Comparison of ENCODE assay signal across 8 cellular contexts in genomic region chr9:84669293-84670105, GRCh38. TPM values are rescaled to one million over a fixed set of nuclear protein-coding genes. Genes with fewer than 3 reads are reported as not detected.
A peak's percentile ranks its signal among the peaks of the same experiment; 100 is the strongest.
DNase-seq lines count a peak whose midpoint lies in the region; ATAC-seq and TF ChIP-seq lines count a peak whose summit lies in the region.

Gene NTRK2 (plus strand): TSS chr9:84669729. CDS start chr9:84670749, 1,020 bp downstream.

- in situ Hi-C loops in T47D (cut with HindIII; ENCODE audit: low pct_unique_long_range_greater_than_20kb, low sequenced_read_pairs), result no loop called here

- ATAC-seq in activated CD4-positive, alpha-beta T cell treated with anti-CD3 and anti-CD28 coated beads for 36 hours, result peak; percentile 42
- peak; percentile 63 for ATAC-seq in sciatic nerve

- H3K4me1 Mint-ChIP-seq in activated CD4-positive, alpha-beta T cell treated with anti-CD3 and anti-CD28 coated beads for 36 hours, result peaks cover 15% of the 10 kb centered on the region

- TF ChIP-seq POLR2A in erythroblast (IDR thresholded peaks at IDR 0.05; ENCODE audit: low read length), result no peak

- POLR2A ChIA-PET in activated CD4-positive, alpha-beta T cell treated with anti-CD3 and anti-CD28 coated beads for 36 hours (lab: Charles Lee), result no interaction called here

- intact Hi-C loops in activated CD4-positive, alpha-beta T cell treated with anti-CD3 and anti-CD28 coated beads for 36 hours (cut with DNase I, micrococcal nuclease), result loop anchor here in 1 of 2 experiments (2.0 to 10.0 kb wide), 3 partner anchors 273 to 755 kb away; no protein-coding TSS in a partner anchor
- intact Hi-C loops in sciatic nerve (cut with DNase I), result no loop called here

- peak within 1 kb of the TSS; percentile 57 for H3K4me3 Mint-ChIP-seq in activated CD4-positive, alpha-beta T cell treated with anti-CD3 and anti-CD28 coated beads for 36 hours

- peak; percentile 52 for DNase-seq in activated CD4-positive, alpha-beta T cell treated with anti-CD3 and anti-CD28 coated beads for 36 hours
- DNase-seq in activated CD4-positive, alpha-beta T cell treated with anti-CD3 and anti-CD28 coated beads for 4 hours, result no peak
- DNase-seq in NCI-H1417 treated with DMSO at 0.1 percent for 48 hours (lab: John Stamatoyannopoulos, UW) (peak; percentile 8), T47D (ENCODE audit: low read depth in 1 of 2, low spot score in 1 of 2) (peak; percentile 24 to 38), iPS-NIHi11 (ENCODE audit: low spot score) (peak; percentile 50), sciatic nerve (ENCODE audit: low spot score) (peak; percentile 75), erythroblast (lab: John Stamatoyannopoulos, UW) (no peak), HuH-7 (ENCODE audit: low spot score) (no peak)

- H3K9me3 Mint-ChIP-seq in activated CD4-positive, alpha-beta T cell treated with anti-CD3 and anti-CD28 coated beads for 36 hours (ENCODE audit: low read depth), result no peaks in the 10 kb centered on the region

- no peaks in the 10 kb centered on the region for H3K36me3 Mint-ChIP-seq in activated CD4-positive, alpha-beta T cell treated with anti-CD3 and anti-CD28 coated beads for 36 hours (ENCODE audit: low read depth)

- peaks cover 51% of the 10 kb centered on the region for H3K27me3 Mint-ChIP-seq in activated CD4-positive, alpha-beta T cell treated with anti-CD3 and anti-CD28 coated beads for 36 hours

- CTCF ChIA-PET in activated CD4-positive, alpha-beta T cell treated with anti-CD3 and anti-CD28 coated beads for 36 hours (lab: Charles Lee), result interaction anchor here (0.8 to 1.5 kb wide), 2 partner anchors 34 to 627 kb away, joined by 3 to 4 read pairs; no protein-coding TSS in a partner anchor

- H3K27ac Mint-ChIP-seq in activated CD4-positive, alpha-beta T cell treated with anti-CD3 and anti-CD28 coated beads for 36 hours, result no peak within 1 kb of the TSS

RNA-seq across cellular contexts. Expression of gene NTRK2, which starts in this region (rescaled TPM):
- total RNA-seq in activated CD4-positive, alpha-beta T cell treated with anti-CD3 and anti-CD28 coated beads for 36 hours, result 1 to 10 TPM; 1.8 TPM
- total RNA-seq in sciatic nerve, result 75.0 TPM

Comparison
In these comparisons a context has a peak if more than half of its experiments do, and no peak if none do; other contexts are left out.
1. RNA of gene NTRK2 (total RNA-seq): 75.0 TPM in sciatic nerve (single experiment); 1.8 TPM in activated CD4-positive, alpha-beta T cell treated with anti-CD3 and anti-CD28 coated beads for 36 hours; every median in the first group is over 10 times any median in the second.
2. DNase-seq: peak in activated CD4-positive, alpha-beta T cell treated with anti-CD3 and anti-CD28 coated beads for 36 hours (single experiment), NCI-H1417 treated with DMSO at 0.1 percent for 48 hours (single experiment), T47D (2 of 2), iPS-NIHi11 (single experiment) and sciatic nerve (single experiment); none in activated CD4-positive, alpha-beta T cell treated with anti-CD3 and anti-CD28 coated beads for 4 hours (0 of 2), erythroblast (0 of 2) and HuH-7 (single experiment).